9 cellular contexts compared by ENCODE assay signal in the genomic region with DNA sequence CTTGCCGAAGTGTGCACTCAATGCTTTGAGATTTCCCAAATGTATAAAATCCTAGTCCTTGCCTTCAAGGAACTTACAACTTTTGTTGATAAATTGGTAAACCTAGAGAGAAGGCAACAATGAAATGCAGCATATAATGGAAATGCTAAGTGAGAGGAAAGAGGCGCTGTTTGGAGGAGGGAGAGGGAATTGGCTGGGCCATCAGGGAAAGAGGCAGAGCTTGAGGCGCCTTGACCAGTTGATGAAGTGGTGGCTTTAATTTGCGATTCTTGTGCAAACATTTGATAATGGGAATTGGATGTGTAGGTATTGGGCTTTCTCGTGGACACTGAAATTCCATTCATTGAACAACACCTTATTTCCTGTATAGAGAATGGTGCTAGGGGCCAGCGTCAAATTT. TPM values are rescaled to one million over a fixed set of nuclear protein-coding genes. Genes with fewer than 3 reads are reported as not detected.
DNase-seq lines count a peak whose midpoint lies in the region; ATAC-seq and TF ChIP-seq lines count a peak whose summit lies in the region.
"Had no signal": no experiment of that assay in that cellular context is flagged by ENCODE, and none has a peak within 500 bp of the region (broad histone marks: within the 10 kb centered on the region; RNA-seq: fewer than 3 reads in every experiment).

No MANE protein-coding gene starts in this region.

- in situ Hi-C loops in ACHN (cut with HindIII; ENCODE audit: low pct_ligation_motif_present, low pct_unique_long_range_greater_than_20kb, low sequenced_read_pairs): no loop called here

- H3K27me3 ChIP-seq in CD4-positive, CD25-positive, alpha-beta regulatory T cell (ENCODE audit: control insufficient read depth, insufficient read depth, low read length): peaks cover 2% of the 10 kb centered on the region
- H3K27me3 ChIP-seq in naive thymus-derived CD4-positive, alpha-beta T cell (ENCODE audit: control insufficient read depth in 2 of 2, insufficient read depth in 2 of 2, low read length in 2 of 2): no peaks in the 10 kb centered on the region
- 0 out of 2 replicates have a peak, but pooled peaks cover 5% of the 10 kb centered on the region for H3K27me3 ChIP-seq in MM.1S (replicated peaks; ENCODE audit: insufficient read depth, low read length)

- no peaks in the 10 kb centered on the region for H3K9me2 ChIP-seq in MM.1S (replicated peaks; ENCODE audit: insufficient read depth, low read length)

- no peak overlapping the region for H3K4me2 ChIP-seq in MM.1S (ENCODE audit: low read depth, low read length)

- intact Hi-C loops in naive thymus-derived CD4-positive, alpha-beta T cell (cut with micrococcal nuclease): loop anchor here in 1 of 2 donors (2.0 to 10.0 kb wide), 2 partner anchors 753 to 1769 kb away; a partner anchor contains a TSS

- peaks cover 21 to 32% (median 28%) of the 10 kb centered on the region in 4 donors for H3K4me1 Mint-ChIP-seq in CD4-positive, CD25-positive, alpha-beta regulatory T cell
- peaks cover 26% of the 10 kb centered on the region for H3K4me1 Mint-ChIP-seq in HFFc6 (ENCODE audit: low read depth)
- peaks cover 27 to 35% (median 31%) of the 10 kb centered on the region in 7 donors for H3K4me1 Mint-ChIP-seq in naive thymus-derived CD4-positive, alpha-beta T cell

- H3K9me3 ChIP-seq in CD4-positive, CD25-positive, alpha-beta regulatory T cell (ENCODE audit: control insufficient read depth in 2 of 2, low read length in 2 of 2): peaks cover 0 to 5% of the 10 kb centered on the region in 2 experiments
- H3K9me3 ChIP-seq in naive thymus-derived CD4-positive, alpha-beta T cell (ENCODE audit: control insufficient read depth in 2 of 3, low read length in 3 of 3): no peaks in the 10 kb centered on the region
- H3K9me3 ChIP-seq in MM.1S (replicated peaks; ENCODE audit: insufficient read depth, low read length): no peaks in the 10 kb centered on the region

- H3K9ac ChIP-seq in MM.1S (ENCODE audit: low read length): no peak overlapping the region

- H3K27ac ChIP-seq in CD4-positive, CD25-positive, alpha-beta regulatory T cell (ENCODE audit: insufficient read depth, low read length, poor library complexity, severe bottlenecking): no peak overlapping the region
- no peak overlapping the region for H3K27ac ChIP-seq in naive thymus-derived CD4-positive, alpha-beta T cell (ENCODE audit: low read depth, low read length)
- no peak overlapping the region for H3K27ac ChIP-seq in MM.1S (ENCODE audit: low read length)

- peaks cover 22% of the 10 kb centered on the region for H3K79me2 ChIP-seq in MM.1S (ENCODE audit: low read length)

- peaks cover 8% of the 10 kb centered on the region for H3F3A ChIP-seq in MM.1S (ENCODE audit: insufficient read depth, low read length)

- CTCF ChIA-PET in naive thymus-derived CD4-positive, alpha-beta T cell (lab: Charles Lee): no interaction called here

- H3K4me3 ChIP-seq in CD4-positive, CD25-positive, alpha-beta regulatory T cell (ENCODE audit: low read depth, low read length): no peak overlapping the region
- H3K4me3 ChIP-seq in choroid plexus epithelial cell (ENCODE audit: low read depth, low read length) (no peak overlapping the region), MM.1S (ENCODE audit: low read length) (no peak overlapping the region)
- no peak overlapping the region for H3K4me3 ChIP-seq in naive thymus-derived CD4-positive, alpha-beta T cell (ENCODE audit: low read length)

- H4K20me1 ChIP-seq in MM.1S (ENCODE audit: insufficient read depth, low read length): peaks cover 4% of the 10 kb centered on the region; the same call in 1 of the 2 replicates

- H3K36me3 ChIP-seq in CD4-positive, CD25-positive, alpha-beta regulatory T cell (ENCODE audit: control insufficient read depth, insufficient read depth, low read length): no peaks in the 10 kb centered on the region
- H3K36me3 ChIP-seq in naive thymus-derived CD4-positive, alpha-beta T cell (ENCODE audit: control insufficient read depth in 2 of 3, insufficient read depth in 3 of 3, low read length in 3 of 3): no peaks in the 10 kb centered on the region
- H3K36me3 ChIP-seq in MM.1S (replicated peaks; ENCODE audit: insufficient read depth, low read length): no peaks in the 10 kb centered on the region

- H3K27ac Mint-ChIP-seq in CD4-positive, CD25-positive, alpha-beta regulatory T cell: peak overlapping the region; percentile 81 to 96 (median 82)
- no peak overlapping the region for H3K27ac Mint-ChIP-seq in HFFc6
- H3K27ac Mint-ChIP-seq in naive thymus-derived CD4-positive, alpha-beta T cell: peak overlapping the region; percentile 51 to 94 (median 87)

- H3K9me3 Mint-ChIP-seq in CD4-positive, CD25-positive, alpha-beta regulatory T cell: peaks cover 0 to 9% (median 3%) of the 10 kb centered on the region in 7 donors
- peaks cover 18% of the 10 kb centered on the region for H3K9me3 Mint-ChIP-seq in HFFc6
- H3K9me3 Mint-ChIP-seq in naive thymus-derived CD4-positive, alpha-beta T cell: peaks cover 0 to 20% (median 4%) of the 10 kb centered on the region in 11 donors

- no peak overlapping the region for H2AFZ ChIP-seq in MM.1S (ENCODE audit: low read length)

- peaks cover 31% of the 10 kb centered on the region for H3K4me1 ChIP-seq in CD4-positive, CD25-positive, alpha-beta regulatory T cell (ENCODE audit: control insufficient read depth, insufficient read depth, low read length, poor library complexity, severe bottlenecking)
- peaks cover 0 to 10% of the 10 kb centered on the region in 2 donors for H3K4me1 ChIP-seq in naive thymus-derived CD4-positive, alpha-beta T cell (ENCODE audit: control insufficient read depth in 2 of 2, insufficient read depth in 2 of 2, low read length in 2 of 2)
- peaks cover 15% of the 10 kb centered on the region for H3K4me1 ChIP-seq in MM.1S (ENCODE audit: low read length)

- POLR2A ChIA-PET in naive thymus-derived CD4-positive, alpha-beta T cell (lab: Charles Lee): interaction anchor here (0.6 kb wide), 1 partner anchor 1746 kb away, joined by 3 read pairs; no protein-coding TSS in a partner anchor

- no peak for ATAC-seq in CD4-positive, CD25-positive, alpha-beta regulatory T cell (ENCODE audit: low read depth in 2 of 2)
- ATAC-seq in naive thymus-derived CD4-positive, alpha-beta T cell: no peak
- ATAC-seq in HG02678 (IDR thresholded peaks at IDR 0.05; ENCODE audit: unreplicated experiment): no peak

- no peak for DNase-seq in CD4-positive, CD25-positive, alpha-beta regulatory T cell
- DNase-seq in HFFc6 (no peak), choroid plexus epithelial cell (ENCODE audit: low read depth) (peak; percentile 13), DMS 273 (lab: John Stamatoyannopoulos, UW; ENCODE audit: unreplicated experiment) (no peak), ACHN (no peak), MM.1S (no peak)
- DNase-seq in naive thymus-derived CD4-positive, alpha-beta T cell: no peak
- DNase-seq: NCI-H1930 had no signal

- peak overlapping the region; percentile 91 to 99 (median 98) for H3K4me3 Mint-ChIP-seq in CD4-positive, CD25-positive, alpha-beta regulatory T cell
- H3K4me3 Mint-ChIP-seq in HFFc6: peak overlapping the region; percentile 78
- peak overlapping the region; percentile 84 to 96 (median 93) for H3K4me3 Mint-ChIP-seq in naive thymus-derived CD4-positive, alpha-beta T cell

- peaks cover 37% of the 10 kb centered on the region for H3K27me3 Mint-ChIP-seq in CD4-positive, CD25-positive, alpha-beta regulatory T cell
- H3K27me3 Mint-ChIP-seq in HFFc6 (ENCODE audit: insufficient read depth): peaks cover 6% of the 10 kb centered on the region
- H3K27me3 Mint-ChIP-seq in naive thymus-derived CD4-positive, alpha-beta T cell: peaks cover 0 to 38% (median 0%) of the 10 kb centered on the region in 5 donors

- no peak for TF ChIP-seq CTCF in HFFc6 (IDR thresholded peaks at IDR 0.05)
- TF ChIP-seq CTCF in choroid plexus epithelial cell (conservative IDR thresholded peaks at IDR 0.05; ENCODE audit: low read depth, low read length): no peak
- no peak for TF ChIP-seq CTCF in MM.1S (IDR thresholded peaks at IDR 0.05; ENCODE audit: low read length)

- no peaks in the 10 kb centered on the region for H3K36me3 Mint-ChIP-seq in CD4-positive, CD25-positive, alpha-beta regulatory T cell
- peaks cover 20% of the 10 kb centered on the region for H3K36me3 Mint-ChIP-seq in HFFc6 (ENCODE audit: low read depth)
- H3K36me3 Mint-ChIP-seq in naive thymus-derived CD4-positive, alpha-beta T cell: peaks cover 0 to 15% (median 0%) of the 10 kb centered on the region in 5 donors

RNA-seq across cellular contexts. Expression of a gene that starts 1.9 kb away (rescaled TPM):
- total RNA-seq in CD4-positive, CD25-positive, alpha-beta regulatory T cell: 27.0 TPM
- 1 to 10 TPM; 3.1 to 5.0 (median 4.0) TPM for polyA plus RNA-seq in CD4-positive, CD25-positive, alpha-beta regulatory T cell
- total RNA-seq in HFFc6 (2021; fragmentation: NEBNext Ultra II Directional; extraction: Animal tissue kit (Norgen Biotek cat#: 25700)): 10 to 100 TPM; 28.4 to 34.8 (median 33.8) TPM
- total RNA-seq in naive thymus-derived CD4-positive, alpha-beta T cell: 10 to 100 TPM; 25.5 to 43.3 (median 35.1) TPM
- polyA plus RNA-seq in naive thymus-derived CD4-positive, alpha-beta T cell: 1 to 10 TPM; 3.6 to 4.2 TPM
